In the genomic region with DNA sequence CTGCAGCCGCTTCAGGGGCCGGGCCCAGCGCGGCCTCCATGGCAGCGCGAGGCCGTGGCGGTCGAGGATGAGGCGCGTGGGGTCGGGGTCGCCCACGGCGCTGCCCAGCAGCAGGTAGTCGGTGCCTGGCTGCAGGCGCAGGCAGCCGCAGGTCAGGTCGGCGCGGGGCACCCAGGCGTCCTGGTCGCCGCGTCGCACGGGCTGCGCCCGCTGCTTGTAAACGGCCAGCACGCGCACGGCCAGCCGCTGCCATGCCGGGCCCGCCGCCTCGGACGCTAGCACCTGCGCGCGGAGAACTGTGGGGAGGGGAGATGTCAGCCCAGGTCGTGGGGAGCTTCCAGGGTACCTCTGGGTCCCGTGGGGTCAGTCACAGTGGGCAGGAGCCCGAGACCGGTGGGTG, we compare ENCODE assay signal across 18 cellular contexts. TPM values are rescaled to one million over a fixed set of nuclear protein-coding genes. Genes with fewer than 3 reads are reported as not detected.
DNase-seq lines count a peak whose midpoint lies in the region; ATAC-seq, FAIRE-seq and TF ChIP-seq lines count a peak whose summit lies in the region.
"Had no signal": no experiment of that assay in that cellular context is flagged by ENCODE, and none has a peak within 500 bp of the region (broad histone marks: within the 10 kb centered on the region; RNA-seq: fewer than 3 reads in every experiment).

No MANE protein-coding gene starts in this region.

- CTCF ChIA-PET in RWPE1 (lab: Yijun Ruan, JAX): interaction anchor here (0.6 kb wide), 1 partner anchor 465 kb away, joined by 7 read pairs; no protein-coding TSS in a partner anchor

- no peaks in the 10 kb centered on the region for H3K36me3 Mint-ChIP-seq in stimulated activated naive B cell treated with anti-CD40 and anti-IgM and Interleukin-4, amounts not matched to agents 10 μg/mL and 1 μg/mL and 100 μg/mL, for 72 hours
- H3K36me3 Mint-ChIP-seq in endothelial cell (ENCODE audit: low read depth, unreplicated experiment): no peaks in the 10 kb centered on the region

- no peak overlapping the region for H3K4me3 Mint-ChIP-seq in stimulated activated naive B cell treated with anti-CD40 and anti-IgM and Interleukin-4, amounts not matched to agents 10 μg/mL and 1 μg/mL and 100 μg/mL, for 72 hours
- no peak overlapping the region for H3K4me3 Mint-ChIP-seq in endothelial cell (ENCODE audit: unreplicated experiment)

- no peaks in the 10 kb centered on the region for H3K27me3 ChIP-seq in BLaER1 treated with 17β-estradiol and CSF1 and Interleukin-3, amounts not matched to agents 10 nM and 100 nM
- H3K27me3 ChIP-seq: Peyer's patch had no signal

- no peak for TF ChIP-seq CTCF in GM10266 (IDR thresholded peaks at IDR 0.05; ENCODE audit: control insufficient read depth, insufficient read depth, low read depth, missing control alignments)
- no peak for TF ChIP-seq CTCF in RWPE1 (conservative IDR thresholded peaks at IDR 0.05; ENCODE audit: low read depth)
- no peak for TF ChIP-seq CTCF in endothelial cell (IDR thresholded peaks at IDR 0.05; ENCODE audit: unreplicated experiment)

- no peaks in the 10 kb centered on the region for H3K36me3 ChIP-seq in BLaER1 treated with 17β-estradiol and CSF1 and Interleukin-3, amounts not matched to agents 10 nM and 100 nM
- H3K36me3 ChIP-seq: Peyer's patch had no signal

- H3K27ac Mint-ChIP-seq in stimulated activated naive B cell treated with anti-CD40 and anti-IgM and Interleukin-4, amounts not matched to agents 10 μg/mL and 1 μg/mL and 100 μg/mL, for 72 hours: peak overlapping the region; percentile 97
- H3K27ac Mint-ChIP-seq in endothelial cell (ENCODE audit: unreplicated experiment): no peak overlapping the region

- no peaks in the 10 kb centered on the region for H3K9me3 Mint-ChIP-seq in stimulated activated naive B cell treated with anti-CD40 and anti-IgM and Interleukin-4, amounts not matched to agents 10 μg/mL and 1 μg/mL and 100 μg/mL, for 72 hours
- no peaks in the 10 kb centered on the region for H3K9me3 Mint-ChIP-seq in endothelial cell (ENCODE audit: unreplicated experiment)
- H3K9me3 Mint-ChIP-seq: CD4-positive, alpha-beta T cell had no signal

- ATAC-seq in stimulated activated naive B cell treated with anti-CD40 and anti-IgM and Interleukin-4, amounts not matched to agents 10 μg/mL and 1 μg/mL and 100 μg/mL, for 72 hours (replicated peaks): no peak

- H4K20me1 ChIP-seq in BLaER1 treated with 17β-estradiol and CSF1 and Interleukin-3, amounts not matched to agents 10 nM and 100 nM: no peaks in the 10 kb centered on the region

- DNase-seq in GM10266 (ENCODE audit: extremely low spot score) (peak; percentile 4), RWPE1 (ENCODE audit: low spot score) (no peak), H54 (ENCODE audit: insufficient read length, low spot score) (no peak), SW 1271 (lab: John Stamatoyannopoulos, UW) (no peak), endothelial cell (ENCODE audit: low spot score) (no peak)
- DNase-seq in stimulated activated naive B cell treated with anti-CD40 and anti-IgM and Interleukin-4, amounts not matched to agents 10 μg/mL and 1 μg/mL and 100 μg/mL, for 72 hours: no peak
- DNase-seq: GF-D8, IMR-90, NCI-H1436 treated with DMSO at 0.1 percent for 48 hours, NCI-H2171 had no signal

- no peak for TF ChIP-seq POLR2A in H54 (IDR thresholded peaks at IDR 0.05; ENCODE audit: low read depth, low read length)

- H3K9ac ChIP-seq in BLaER1 treated with 17β-estradiol and CSF1 and Interleukin-3, amounts not matched to agents 10 nM and 100 nM: peak overlapping the region in 7 of 11 experiments; percentile 52 to 73 (median 67); a peak in 6 of 22 replicates

- H3K4me1 Mint-ChIP-seq in stimulated activated naive B cell treated with anti-CD40 and anti-IgM and Interleukin-4, amounts not matched to agents 10 μg/mL and 1 μg/mL and 100 μg/mL, for 72 hours: peaks cover 8 to 9% of the 10 kb centered on the region in 2 donors
- H3K4me1 Mint-ChIP-seq in endothelial cell (ENCODE audit: unreplicated experiment): peaks cover 4% of the 10 kb centered on the region

- peak overlapping the region; percentile 47 to 74 (median 58); a peak in 19 of 22 replicates for H3K4me2 ChIP-seq in BLaER1 treated with 17β-estradiol and CSF1 and Interleukin-3, amounts not matched to agents 10 nM and 100 nM

- no peak overlapping the region for H3K4me3 ChIP-seq in BLaER1 treated with 17β-estradiol and CSF1 and Interleukin-3, amounts not matched to agents 10 nM and 100 nM

- H3K27ac ChIP-seq in BLaER1 treated with 17β-estradiol and CSF1 and Interleukin-3, amounts not matched to agents 10 nM and 100 nM: peak overlapping the region in 9 of 11 experiments; percentile 71 to 86 (median 84); a peak in 17 of 22 replicates
- H3K27ac ChIP-seq in RWPE1: peak overlapping the region; percentile 80

- no peaks in the 10 kb centered on the region for H3K27me3 Mint-ChIP-seq in stimulated activated naive B cell treated with anti-CD40 and anti-IgM and Interleukin-4, amounts not matched to agents 10 μg/mL and 1 μg/mL and 100 μg/mL, for 72 hours
- H3K27me3 Mint-ChIP-seq in endothelial cell (ENCODE audit: unreplicated experiment): peaks cover 7% of the 10 kb centered on the region
- H3K27me3 Mint-ChIP-seq: CD4-positive, alpha-beta T cell had no signal

- H3K9me3 ChIP-seq in BLaER1 treated with 17β-estradiol and CSF1 and Interleukin-3, amounts not matched to agents 10 nM and 100 nM (replicated peaks in 1 of 11): no peaks in the 10 kb centered on the region; a peak in 1 of 22 replicates
- H3K9me3 ChIP-seq: Caco-2, Peyer's patch had no signal

- H3K4me1 ChIP-seq in BLaER1 treated with 17β-estradiol and CSF1 and Interleukin-3, amounts not matched to agents 10 nM and 100 nM: peaks cover 13 to 49% (median 30%) of the 10 kb centered on the region in 10 experiments

- FAIRE-seq in H54 (lab: Jason Lieb, UNC): no peak

- POLR2A ChIA-PET in RWPE1 (lab: Yijun Ruan, JAX; ENCODE audit: low non-redundant PET): no interaction called here

RNA-seq across cellular contexts. Expression of a gene that starts 11.1 kb away (rescaled TPM):
- 0.21 TPM for total RNA-seq in endothelial cell (ENCODE audit: unreplicated experiment)
- total RNA-seq: HT1080, IMR-90 had no signal

RNA-seq across cellular contexts. Expression of a gene that starts 15.8 kb away (rescaled TPM):
- 11.9 TPM for total RNA-seq in endothelial cell (ENCODE audit: unreplicated experiment)

RNA-seq across cellular contexts. Expression of a gene that starts 24.6 kb away (rescaled TPM):
- total RNA-seq in endothelial cell (ENCODE audit: unreplicated experiment): 4.3 TPM

RNA-seq across cellular contexts. Expression of a gene that starts 34.0 kb away (rescaled TPM):
- total RNA-seq in endothelial cell (ENCODE audit: unreplicated experiment): 1.5 TPM
- total RNA-seq: CD4-positive, alpha-beta T cell; H4; HT1080; IMR-90; Right ventricle myocardium inferior; SK-MEL-5 had no signal

RNA-seq across cellular contexts. Expression of a gene that starts 42.4 kb away (rescaled TPM):
- total RNA-seq in endothelial cell (ENCODE audit: unreplicated experiment): 24.7 TPM
